ENCODE assay signal across 16 cellular contexts in genomic region chr1:225506727-225507126, GRCh38.
DNase-seq lines count a peak whose midpoint lies in the region; ATAC-seq and TF ChIP-seq lines count a peak whose summit lies in the region.
"Had no signal": no experiment of that assay in that cellular context is flagged by ENCODE, and none has a peak within 500 bp of the region (broad histone marks: within the 10 kb centered on the region; RNA-seq: fewer than 3 reads in every experiment).

No MANE protein-coding gene starts in this region.

- ATAC-seq in SK-N-SH treated with all-trans-retinoic acid at 6 μM for 48 hours (no peak), HG02970 (IDR thresholded peaks at IDR 0.05; ENCODE audit: low FRiP score, unreplicated experiment) (no peak)
- ATAC-seq in stimulated activated memory B cell treated with anti-CD40 and anti-IgM and Interleukin-4, amounts not matched to agents 10 μg/mL and 1 μg/mL and 100 μg/mL, for 72 hours, result no peak
- no peak for ATAC-seq in activated T-cell treated with anti-CD3 and anti-CD28 coated beads, Interleukin-2, amount 50 U/mL, for 4 hours
- ATAC-seq: CD8-positive, alpha-beta T cell; HCT116 had no signal

- TF ChIP-seq CTCF in SK-N-SH (IDR thresholded peaks at IDR 0.05) (no peak), endodermal cell (conservative IDR thresholded peaks at IDR 0.05) (no peak), sigmoid colon (IDR thresholded peaks at IDR 0.05) (no peak)

- H3K36me3 ChIP-seq in SK-N-SH (replicated peaks in 1 of 2; ENCODE audit: control insufficient read depth in 1 of 2, insufficient read depth in 2 of 2, low read length in 1 of 2) (peaks cover 67 to 69% of the 10 kb centered on the region in 2 experiments), Karpas-422 (ENCODE audit: insufficient read depth, low read length) (no peaks in the 10 kb centered on the region), endodermal cell (ENCODE audit: control insufficient read depth, insufficient read depth, low read length) (peaks cover 81% of the 10 kb centered on the region), sigmoid colon (peaks cover 0 to 11% (median 0%) of the 10 kb centered on the region in 4 donors)

- no peaks in the 10 kb centered on the region for H3K27me3 ChIP-seq in SK-N-SH (ENCODE audit: insufficient read depth)
- H3K27me3 ChIP-seq in Karpas-422 (ENCODE audit: low read length), result no peaks in the 10 kb centered on the region
- no peaks in the 10 kb centered on the region for H3K27me3 ChIP-seq in endodermal cell (ENCODE audit: control insufficient read depth, insufficient read depth, low read length, poor library complexity, severe bottlenecking)
- H3K27me3 ChIP-seq in sigmoid colon, result no peaks in the 10 kb centered on the region

- CTCF ChIA-PET in SK-N-SH (lab: Yijun Ruan, JAX), result interaction anchor here (1.0 to 6.3 kb wide), 3 partner anchors 31 to 481 kb away, joined by 3 to 33 read pairs (median 3); no protein-coding TSS in a partner anchor

- no peak overlapping the region for H3K9ac ChIP-seq in SK-N-SH
- no peak overlapping the region for H3K9ac ChIP-seq in Karpas-422 (ENCODE audit: low read length)
- no peak overlapping the region for H3K9ac ChIP-seq in endodermal cell (ENCODE audit: extremely low read depth, low read length, poor library complexity, severe bottlenecking)

- peaks cover 43% of the 10 kb centered on the region for H3K36me3 Mint-ChIP-seq in endodermal cell (ENCODE audit: low read depth)
- H3K36me3 Mint-ChIP-seq in stimulated activated memory B cell treated with anti-CD40 and anti-IgM and Interleukin-4, amounts not matched to agents 10 μg/mL and 1 μg/mL and 100 μg/mL, for 72 hours, result no peaks in the 10 kb centered on the region
- no peaks in the 10 kb centered on the region for H3K36me3 Mint-ChIP-seq in activated T-cell treated with anti-CD3 and anti-CD28 coated beads, Interleukin-2, amount 50 U/mL, for 4 hours (ENCODE audit: insufficient read depth)
- H3K36me3 Mint-ChIP-seq: CD8-positive, alpha-beta T cell had no signal

- peak overlapping the region; percentile 21 to 41; a peak in 2 of 4 replicates for H3K27ac ChIP-seq in SK-N-SH (ENCODE audit: low read depth in 2 of 2, low read length in 1 of 2)
- H3K27ac ChIP-seq in Karpas-422 (ENCODE audit: low read length), result no peak overlapping the region
- no peak overlapping the region for H3K27ac ChIP-seq in endodermal cell (ENCODE audit: low read depth, low read length)
- peak overlapping the region in 3 of 4 donors; percentile 71 to 87 (median 83) for H3K27ac ChIP-seq in sigmoid colon

- no peak for TF ChIP-seq POLR2A in sigmoid colon (IDR thresholded peaks at IDR 0.05)

- H3K27me3 Mint-ChIP-seq in endodermal cell (ENCODE audit: insufficient read depth), result no peaks in the 10 kb centered on the region
- H3K27me3 Mint-ChIP-seq in stimulated activated memory B cell treated with anti-CD40 and anti-IgM and Interleukin-4, amounts not matched to agents 10 μg/mL and 1 μg/mL and 100 μg/mL, for 72 hours, result no peaks in the 10 kb centered on the region
- H3K27me3 Mint-ChIP-seq in activated T-cell treated with anti-CD3 and anti-CD28 coated beads, Interleukin-2, amount 50 U/mL, for 4 hours (ENCODE audit: low read depth), result peaks cover 13% of the 10 kb centered on the region

- H3K4me2 ChIP-seq in SK-N-SH (no peak overlapping the region), Karpas-422 (ENCODE audit: low read depth, low read length, poor library complexity, severe bottlenecking) (no peak overlapping the region)

- TF ChIP-seq EP300 in SK-N-SH (IDR thresholded peaks at IDR 0.05; ENCODE audit: borderline replicate concordance in 1 of 2, low read depth in 1 of 2, low read length in 1 of 2) (no peak), sigmoid colon (IDR thresholded peaks at IDR 0.05) (no peak)

- peaks cover 18% of the 10 kb centered on the region for H3K4me1 Mint-ChIP-seq in endodermal cell
- no peaks in the 10 kb centered on the region for H3K4me1 Mint-ChIP-seq in stimulated activated memory B cell treated with anti-CD40 and anti-IgM and Interleukin-4, amounts not matched to agents 10 μg/mL and 1 μg/mL and 100 μg/mL, for 72 hours
- peaks cover 2% of the 10 kb centered on the region for H3K4me1 Mint-ChIP-seq in activated T-cell treated with anti-CD3 and anti-CD28 coated beads, Interleukin-2, amount 50 U/mL, for 4 hours (ENCODE audit: low read depth)

- no peaks in the 10 kb centered on the region for H3K9me3 Mint-ChIP-seq in endodermal cell
- H3K9me3 Mint-ChIP-seq in stimulated activated memory B cell treated with anti-CD40 and anti-IgM and Interleukin-4, amounts not matched to agents 10 μg/mL and 1 μg/mL and 100 μg/mL, for 72 hours, result no peaks in the 10 kb centered on the region
- no peaks in the 10 kb centered on the region for H3K9me3 Mint-ChIP-seq in activated T-cell treated with anti-CD3 and anti-CD28 coated beads, Interleukin-2, amount 50 U/mL, for 4 hours
- H3K9me3 Mint-ChIP-seq: CD8-positive, alpha-beta T cell had no signal

- 94% methylated on average over 1 of the region's 1 CpG for WGBS in SK-N-SH (ENCODE audit: low lambda C conversion rate)
- WGBS in endodermal cell (ENCODE audit: insufficient coverage in 1 of 2, insufficient read length in 1 of 2), 2 experiments, result 100% methylated on average over 1 of the region's 1 CpG; no CpG with 5 or more reads in 1 of the 2 experiments
- 49 to 67% methylated on average over 1 of the region's 1 CpG for WGBS in sigmoid colon, 2 donors

- TF ChIP-seq RAD21 in SK-N-SH (IDR thresholded peaks at IDR 0.05; ENCODE audit: low read length), result no peak

- intact Hi-C loops in sigmoid colon (cut with DNase I), result loop anchor here (5.0 kb wide), 1 partner anchor 146 kb away; the partner anchor contains the start of gene ENAH

- peak overlapping the region; percentile 17 for H3K27ac Mint-ChIP-seq in endodermal cell
- no peak overlapping the region for H3K27ac Mint-ChIP-seq in stimulated activated memory B cell treated with anti-CD40 and anti-IgM and Interleukin-4, amounts not matched to agents 10 μg/mL and 1 μg/mL and 100 μg/mL, for 72 hours
- H3K27ac Mint-ChIP-seq: CD8-positive, alpha-beta T cell had no signal

- DNase-seq in SK-N-SH (no peak), Karpas-422 (no peak), endodermal cell (no peak), sigmoid colon (no peak)
- no peak for DNase-seq in activated T-cell treated with anti-CD3 and anti-CD28 coated beads, Interleukin-2, amount 50 U/mL, for 4 hours
- DNase-seq: 8988T; CD8-positive, alpha-beta T cell; DMS79 treated with DMSO at 0.1 percent for 48 hours; MM.1S; NCI-H1092 treated with DMSO at 0.1 percent for 48 hours; NCI-H1694; NCI-H510A treated with DMSO at 0.1 percent for 48 hours had no signal

- H3K4me1 ChIP-seq in SK-N-SH (ENCODE audit: control insufficient read depth in 1 of 2, insufficient read depth in 2 of 2, low read depth in 1 of 2, low read length in 1 of 2) (peaks cover 5 to 12% of the 10 kb centered on the region in 2 experiments; a peak in 3 of 4 replicates), Karpas-422 (ENCODE audit: low read length) (no peaks in the 10 kb centered on the region), endodermal cell (ENCODE audit: control insufficient read depth, insufficient read depth, low read length) (peaks cover 11% of the 10 kb centered on the region), sigmoid colon (peaks cover 0 to 37% (median 24%) of the 10 kb centered on the region in 4 donors)

- H3K9me3 ChIP-seq in SK-N-SH (no peaks in the 10 kb centered on the region), Karpas-422 (ENCODE audit: low read length) (no peaks in the 10 kb centered on the region), endodermal cell (ENCODE audit: control insufficient read depth, low read length) (no peaks in the 10 kb centered on the region), sigmoid colon (no peaks in the 10 kb centered on the region)

- peaks cover 36% of the 10 kb centered on the region for H3K79me2 ChIP-seq in SK-N-SH (ENCODE audit: insufficient read depth)
- H3K79me2 ChIP-seq in Karpas-422 (ENCODE audit: low read length), result no peaks in the 10 kb centered on the region

- H4K20me1 ChIP-seq in SK-N-SH (ENCODE audit: insufficient read depth) (no peaks in the 10 kb centered on the region), Karpas-422 (ENCODE audit: insufficient read depth, low read depth, low read length) (no peaks in the 10 kb centered on the region)

- H2AFZ ChIP-seq in SK-N-SH (ENCODE audit: low read depth) (no peak overlapping the region), Karpas-422 (ENCODE audit: low read length) (peak overlapping the region; percentile 36; the same call in 1 of the 2 replicates)

- H3K4me3 ChIP-seq in SK-N-SH (ENCODE audit: low read depth in 2 of 2, low read length in 1 of 2) (no peak overlapping the region), Karpas-422 (ENCODE audit: low read length) (no peak overlapping the region), endodermal cell (ENCODE audit: low read length) (no peak overlapping the region), sigmoid colon (no peak overlapping the region)

- POLR2A ChIA-PET in SK-N-SH (lab: Yijun Ruan, JAX), result no interaction called here

- peaks cover 37% of the 10 kb centered on the region for H3F3A ChIP-seq in SK-N-SH (replicated peaks; ENCODE audit: insufficient read depth)

- no peak overlapping the region for H3K4me3 Mint-ChIP-seq in endodermal cell
- no peak overlapping the region for H3K4me3 Mint-ChIP-seq in stimulated activated memory B cell treated with anti-CD40 and anti-IgM and Interleukin-4, amounts not matched to agents 10 μg/mL and 1 μg/mL and 100 μg/mL, for 72 hours
- H3K4me3 Mint-ChIP-seq in activated T-cell treated with anti-CD3 and anti-CD28 coated beads, Interleukin-2, amount 50 U/mL, for 4 hours, result no peak overlapping the region
- H3K4me3 Mint-ChIP-seq: CD8-positive, alpha-beta T cell had no signal

- H3K9me2 ChIP-seq in SK-N-SH (no peaks in the 10 kb centered on the region), Karpas-422 (replicated peaks; ENCODE audit: insufficient read depth, low read length) (no peaks in the 10 kb centered on the region)

TF ChIP-seq in SK-N-SH, 30 proteins besides CTCF, POLR2A, EP300 and RAD21 (continues in another document):
- TF ChIP-seq NFIC (IDR thresholded peaks at IDR 0.05; ENCODE audit: borderline replicate concordance) (no peak), FOXJ3 (CRISPR knock-in tag; IDR thresholded peaks at IDR 0.05) (no peak), SMC3 (IDR thresholded peaks at IDR 0.05; ENCODE audit: low read depth, low read length) (no peak), TAF1 (IDR thresholded peaks at IDR 0.05; ENCODE audit: borderline replicate concordance, low read depth, low read length) (no peak)

Comparison
In these comparisons a context has a peak if more than half of its experiments do, and no peak if none do; other contexts are left out.
1. H3K27ac ChIP-seq: peak in SK-N-SH (2 of 2) and sigmoid colon (3 of 4); none in Karpas-422 (single experiment) and endodermal cell (single experiment).